13 cellular contexts compared by ENCODE assay signal in the genomic region with DNA sequence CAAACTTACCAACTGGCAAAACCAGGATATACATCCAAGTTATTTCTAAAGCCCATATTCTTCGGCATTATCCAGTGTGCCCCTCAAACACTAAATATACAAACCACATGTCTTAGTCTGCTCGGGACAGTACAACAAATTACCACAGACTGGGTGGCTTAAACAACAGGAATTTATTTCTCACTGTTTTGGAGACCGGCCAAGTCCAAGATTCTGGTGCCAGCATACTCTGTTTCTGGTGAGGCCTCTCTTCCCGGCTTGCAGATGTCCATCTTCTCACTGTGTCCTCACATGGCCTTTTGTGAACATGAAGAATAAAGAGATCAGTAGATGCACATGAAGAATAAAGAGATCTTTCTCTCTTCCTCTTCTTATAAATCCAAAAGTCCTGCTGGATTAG. TPM values are rescaled to one million over a fixed set of nuclear protein-coding genes. Genes with fewer than 3 reads are reported as not detected.
DNase-seq lines count a peak whose midpoint lies in the region; ATAC-seq and TF ChIP-seq lines count a peak whose summit lies in the region.
"Had no signal": no experiment of that assay in that cellular context is flagged by ENCODE, and none has a peak within 500 bp of the region (broad histone marks: within the 10 kb centered on the region; RNA-seq: fewer than 3 reads in every experiment).

No MANE protein-coding gene starts in this region.

- no peak overlapping the region for H3K4me3 ChIP-seq in foreskin fibroblast (ENCODE audit: low read depth in 1 of 2, low read length in 2 of 2)

- no peak for TF ChIP-seq CTCF in foreskin fibroblast (IDR thresholded peaks at IDR 0.05; ENCODE audit: low read depth, low read length)

- TF ChIP-seq POLR2A in GM18505 (IDR thresholded peaks at IDR 0.05; ENCODE audit: borderline replicate concordance, extremely low read depth, insufficient read depth, insufficient read length): no peak

- no peak overlapping the region for H3K4me3 Mint-ChIP-seq in stimulated activated memory B cell treated with anti-CD40 and anti-IgM and Interleukin-4, amounts not matched to agents 10 μg/mL and 1 μg/mL and 100 μg/mL, for 72 hours
- H3K4me3 Mint-ChIP-seq: activated CD8-positive, alpha-beta T cell treated with anti-CD3 and anti-CD28 coated beads, Interleukin-2, amount 10 ng/mL, durations not matched to agents 7 days and 5 days; activated naive CD4-positive, alpha-beta T cell treated with anti-CD3 and anti-CD28 coated beads, Interleukin-2, amount 50 U/mL, for 24 hours; nephron had no signal

- no peaks in the 10 kb centered on the region for H3K36me3 Mint-ChIP-seq in stimulated activated memory B cell treated with anti-CD40 and anti-IgM and Interleukin-4, amounts not matched to agents 10 μg/mL and 1 μg/mL and 100 μg/mL, for 72 hours
- H3K36me3 Mint-ChIP-seq: activated naive CD4-positive, alpha-beta T cell treated with anti-CD3 and anti-CD28 coated beads, Interleukin-2, amount 50 U/mL, for 24 hours had no signal

- H3K9me3 Mint-ChIP-seq in stimulated activated memory B cell treated with anti-CD40 and anti-IgM and Interleukin-4, amounts not matched to agents 10 μg/mL and 1 μg/mL and 100 μg/mL, for 72 hours: no peaks in the 10 kb centered on the region
- H3K9me3 Mint-ChIP-seq: activated naive CD4-positive, alpha-beta T cell treated with anti-CD3 and anti-CD28 coated beads, Interleukin-2, amount 50 U/mL, for 24 hours; nephron had no signal

- no peak overlapping the region for H3K27ac Mint-ChIP-seq in stimulated activated memory B cell treated with anti-CD40 and anti-IgM and Interleukin-4, amounts not matched to agents 10 μg/mL and 1 μg/mL and 100 μg/mL, for 72 hours
- H3K27ac Mint-ChIP-seq: activated CD8-positive, alpha-beta T cell treated with anti-CD3 and anti-CD28 coated beads, Interleukin-2, amount 10 ng/mL, durations not matched to agents 7 days and 5 days; activated naive CD4-positive, alpha-beta T cell treated with anti-CD3 and anti-CD28 coated beads, Interleukin-2, amount 50 U/mL, for 24 hours; nephron had no signal

- no peaks in the 10 kb centered on the region for H3K4me1 Mint-ChIP-seq in stimulated activated memory B cell treated with anti-CD40 and anti-IgM and Interleukin-4, amounts not matched to agents 10 μg/mL and 1 μg/mL and 100 μg/mL, for 72 hours
- H3K4me1 Mint-ChIP-seq: activated naive CD4-positive, alpha-beta T cell treated with anti-CD3 and anti-CD28 coated beads, Interleukin-2, amount 50 U/mL, for 24 hours; nephron had no signal

- DNase-seq in H4 (ENCODE audit: low spot score) (peak; percentile 58), T1000 (lab: John Stamatoyannopoulos, UW) (peak; percentile 4), foreskin fibroblast (peak; percentile 4 to 15), putamen (ENCODE audit: low spot score) (peak; percentile 84), activated gamma-delta T cell treated with Interleukin-2 at 50 U/mL for 16 hours (no peak), DMS53 treated with DMSO at 0.1 percent for 48 hours (lab: John Stamatoyannopoulos, UW; ENCODE audit: unreplicated experiment) (no peak)
- DNase-seq: activated CD8-positive, alpha-beta T cell treated with anti-CD3 and anti-CD28 coated beads, Interleukin-2, amount 10 ng/mL, durations not matched to agents 7 days and 5 days; effector memory CD4-positive, alpha-beta T cell; stimulated activated naive CD4-positive, alpha-beta T cell treated with Interleukin-2 at 50 U/mL for 16 hours had no signal

- no peak for ATAC-seq in GM18505 (IDR thresholded peaks at IDR 0.05; ENCODE audit: unreplicated experiment)
- ATAC-seq in stimulated activated memory B cell treated with anti-CD40 and anti-IgM and Interleukin-4, amounts not matched to agents 10 μg/mL and 1 μg/mL and 100 μg/mL, for 72 hours: no peak
- ATAC-seq: activated CD8-positive, alpha-beta T cell treated with anti-CD3 and anti-CD28 coated beads, Interleukin-2, amount 10 ng/mL, durations not matched to agents 7 days and 5 days had no signal

- H3K27me3 Mint-ChIP-seq in stimulated activated memory B cell treated with anti-CD40 and anti-IgM and Interleukin-4, amounts not matched to agents 10 μg/mL and 1 μg/mL and 100 μg/mL, for 72 hours: no peaks in the 10 kb centered on the region
- H3K27me3 Mint-ChIP-seq: activated naive CD4-positive, alpha-beta T cell treated with anti-CD3 and anti-CD28 coated beads, Interleukin-2, amount 50 U/mL, for 24 hours had no signal

RNA-seq across cellular contexts. Expression of a gene that starts 12.9 kb away (rescaled TPM):
- not detected in 2 replicates for total RNA-seq in H4 (2014; rRNA removed; shearing (Covaris generic))
- total RNA-seq: activated CD8-positive, alpha-beta T cell treated with anti-CD3 and anti-CD28 coated beads, Interleukin-2, amount 10 ng/mL, durations not matched to agents 7 days and 5 days had no signal

Comparison
In these comparisons a context has a peak if more than half of its experiments do, and no peak if none do; other contexts are left out.
1. DNase-seq: peak in H4 (single experiment), T1000 (single experiment), foreskin fibroblast (2 of 2) and putamen (single experiment); none in activated gamma-delta T cell treated with Interleukin-2 at 50 U/mL for 16 hours (single experiment) and DMS53 treated with DMSO at 0.1 percent for 48 hours (single experiment).